Comparison of ENCODE assay signal across 13 cellular contexts in genomic region chr1:155776414-155776813, GRCh38.
A peak's percentile ranks its signal among the peaks of the same experiment; 100 is the strongest.
DNase-seq lines count a peak whose midpoint lies in the region; ATAC-seq and TF ChIP-seq lines count a peak whose summit lies in the region.
"Had no signal": no experiment of that assay in that cellular context is flagged by ENCODE, and none has a peak within 500 bp of the region (broad histone marks: within the 10 kb centered on the region; RNA-seq: fewer than 3 reads in every experiment).

No MANE protein-coding gene starts in this region.

- peaks cover 39% of the 10 kb centered on the region for H3K36me3 ChIP-seq in CD4-positive, alpha-beta memory T cell (ENCODE audit: insufficient read depth, low read length)
- H3K36me3 ChIP-seq in HEK293 (ENCODE audit: control insufficient read depth in 2 of 2, insufficient read depth in 1 of 2, low read length in 2 of 2): peaks cover 30 to 78% of the 10 kb centered on the region in 2 experiments; a peak in 2 of 3 replicates
- peaks cover 70% of the 10 kb centered on the region for H3K36me3 ChIP-seq in RWPE2 (ENCODE audit: low read depth)
- peaks cover 47% of the 10 kb centered on the region for H3K36me3 ChIP-seq in GM23248 (ENCODE audit: low read depth)

- peaks cover 0 to 14% (median 2%) of the 10 kb centered on the region in 4 donors for H3K4me1 Mint-ChIP-seq in CD4-positive, alpha-beta memory T cell

- no peak overlapping the region for H3K4me3 Mint-ChIP-seq in CD4-positive, alpha-beta memory T cell
- H3K4me3 Mint-ChIP-seq: naive thymus-derived CD8-positive, alpha-beta T cell had no signal

- WGBS in GM23248 (ENCODE audit: low coverage in 1 of 2, low lambda C conversion rate in 2 of 2, missing lambda C conversion rate in 2 of 2), 2 experiments: 94 to 97% methylated on average over 4 of the region's 4 CpGs

- no peaks in the 10 kb centered on the region for H3K27me3 Mint-ChIP-seq in CD4-positive, alpha-beta memory T cell
- H3K27me3 Mint-ChIP-seq: naive thymus-derived CD8-positive, alpha-beta T cell had no signal

- CTCF ChIA-PET in CD4-positive, alpha-beta memory T cell (lab: Charles Lee; ENCODE audit: partially characterized antibody): no interaction called here
- CTCF ChIA-PET in HEK293 (lab: Yijun Ruan, JAX): interaction anchor here (0.5 kb wide), 1 partner anchor 110 kb away, joined by 3 read pairs; no protein-coding TSS in a partner anchor

- TF ChIP-seq CTCF in HEK293 (tag by site-specific recombination; IDR thresholded peaks at IDR 0.05): no peak
- TF ChIP-seq CTCF in RWPE2 (IDR thresholded peaks at IDR 0.05; ENCODE audit: poor library complexity, severe bottlenecking): no peak
- TF ChIP-seq CTCF in fibroblast of mammary gland (conservative IDR thresholded peaks at IDR 0.05; ENCODE audit: control insufficient read depth, insufficient read depth, low read depth, low read length): no peak

- H3K27ac Mint-ChIP-seq in CD4-positive, alpha-beta memory T cell: peak overlapping the region in 6 of 7 donors; percentile 12 to 86 (median 62)

- no peaks in the 10 kb centered on the region for H3F3A ChIP-seq in GM23248 (ENCODE audit: insufficient read depth)

- H3K27ac ChIP-seq in CD4-positive, alpha-beta memory T cell (ENCODE audit: low read depth, low read length): no peak overlapping the region
- H3K27ac ChIP-seq in HEK293 (ENCODE audit: extremely low read depth, low read depth, low read length) (no peak overlapping the region), RWPE2 (ENCODE audit: poor library complexity, severe bottlenecking) (peak overlapping the region; percentile 6), GM23248 (no peak overlapping the region)

- peaks cover 44 to 60% of the 10 kb centered on the region in 2 donors for H3K36me3 Mint-ChIP-seq in CD4-positive, alpha-beta memory T cell

- no peaks in the 10 kb centered on the region for H4K20me1 ChIP-seq in GM23248 (ENCODE audit: insufficient read depth)

- ATAC-seq in RWPE2 (ENCODE audit: low read depth) (no peak; the same call in 2 of the 3 replicates), GM19397 (IDR thresholded peaks at IDR 0.05; ENCODE audit: unreplicated experiment) (no peak)
- ATAC-seq: activated CD4-positive, CD25-positive, alpha-beta regulatory T cell treated with anti-CD3 and anti-CD28 coated beads, Interleukin-2, amount 50 U/mL, for 24 hours; left cardiac atrium; naive thymus-derived CD8-positive, alpha-beta T cell had no signal

- POLR2A ChIA-PET in CD4-positive, alpha-beta memory T cell (lab: Charles Lee; ENCODE audit: partially characterized antibody): no interaction called here
- POLR2A ChIA-PET in HEK293 (lab: Yijun Ruan, JAX): interaction anchor here (0.6 kb wide), 1 partner anchor 123 kb away, joined by 3 read pairs; no protein-coding TSS in a partner anchor

- no peak overlapping the region for H3K4me2 ChIP-seq in GM23248 (ENCODE audit: unreplicated experiment)
- H3K4me2 ChIP-seq: SK-N-SH had no signal

- no peak for DNase-seq in CD4-positive, alpha-beta memory T cell
- DNase-seq in RWPE2 (ENCODE audit: low spot score) (no peak), fibroblast of mammary gland (ENCODE audit: low read depth) (peak; percentile 12), GM23248 (no peak), NCI-H1930 (lab: John Stamatoyannopoulos, UW) (no peak)
- DNase-seq: dermis blood vessel endothelial cell; left cardiac atrium; naive thymus-derived CD8-positive, alpha-beta T cell; NCI-H82; SK-N-SH had no signal

- H2AFZ ChIP-seq in GM23248: no peak overlapping the region

- H3K4me3 ChIP-seq in CD4-positive, alpha-beta memory T cell (ENCODE audit: low read length in 2 of 2): no peak overlapping the region
- H3K4me3 ChIP-seq in HEK293 (ENCODE audit: low read depth, low read length) (no peak overlapping the region), RWPE2 (ENCODE audit: severe bottlenecking) (no peak overlapping the region), fibroblast of mammary gland (ENCODE audit: control insufficient read depth, low read depth, low read length) (no peak overlapping the region), GM23248 (no peak overlapping the region)

- H3K79me2 ChIP-seq in GM23248 (ENCODE audit: insufficient read depth): no peaks in the 10 kb centered on the region

- intact Hi-C loops in CD4-positive, alpha-beta memory T cell (cut with micrococcal nuclease): no loop called here

- H3K9me3 ChIP-seq in CD4-positive, alpha-beta memory T cell (ENCODE audit: control insufficient read depth in 1 of 2, low read length in 2 of 2): no peaks in the 10 kb centered on the region
- H3K9me3 ChIP-seq in HEK293 (ENCODE audit: control insufficient read depth, insufficient read depth, low read depth, low read length): no peaks in the 10 kb centered on the region
- H3K9me3 ChIP-seq in RWPE2 (ENCODE audit: severe bottlenecking): no peaks in the 10 kb centered on the region
- no peaks in the 10 kb centered on the region for H3K9me3 ChIP-seq in GM23248 (ENCODE audit: low read depth)
- H3K9me3 ChIP-seq: SK-N-SH had no signal

- no peaks in the 10 kb centered on the region for H3K9me2 ChIP-seq in GM23248 (ENCODE audit: insufficient read depth)
- H3K9me2 ChIP-seq: SK-N-SH had no signal

- no peaks in the 10 kb centered on the region for H3K4me1 ChIP-seq in CD4-positive, alpha-beta memory T cell (ENCODE audit: insufficient read depth, low read length)
- H3K4me1 ChIP-seq in HEK293 (ENCODE audit: control insufficient read depth, insufficient read depth, low read length) (no peaks in the 10 kb centered on the region), RWPE2 (ENCODE audit: insufficient read depth, poor library complexity, severe bottlenecking) (no peaks in the 10 kb centered on the region), GM23248 (ENCODE audit: insufficient read depth) (no peaks in the 10 kb centered on the region)

- H3K27me3 ChIP-seq in CD4-positive, alpha-beta memory T cell (ENCODE audit: insufficient read depth, low read length): no peaks in the 10 kb centered on the region
- H3K27me3 ChIP-seq in RWPE2 (ENCODE audit: insufficient read depth, poor library complexity, severe bottlenecking) (no peaks in the 10 kb centered on the region), GM23248 (replicated peaks; ENCODE audit: insufficient read depth) (no peaks in the 10 kb centered on the region)

- in situ Hi-C loops in GM23248 (cut with MboI): no loop called here

- H3K9me3 Mint-ChIP-seq in CD4-positive, alpha-beta memory T cell: no peaks in the 10 kb centered on the region
- H3K9me3 Mint-ChIP-seq: naive thymus-derived CD8-positive, alpha-beta T cell had no signal

- no peak overlapping the region for H3K9ac ChIP-seq in GM23248
- H3K9ac ChIP-seq: SK-N-SH had no signal

TF ChIP-seq in HEK293, 187 proteins besides CTCF, POLR2A, EP300 and RAD21:
- TF ChIP-seq KLF1 (tag by site-specific recombination; IDR thresholded peaks at IDR 0.05) (0 out of 2 replicates have a peak, but pooled peaks have one; percentile 18), KLF10 (tag by site-specific recombination; IDR thresholded peaks at IDR 0.05) (no peak)
